Comparison of ENCODE assay signal across 9 cellular contexts in genomic region chr13:80084086-80084676, GRCh38.
DNase-seq lines count a peak whose midpoint lies in the region; FAIRE-seq and TF ChIP-seq lines count a peak whose summit lies in the region.
"Had no signal": no experiment of that assay in that cellular context is flagged by ENCODE, and none has a peak within 500 bp of the region (broad histone marks: within the 10 kb centered on the region; RNA-seq: fewer than 3 reads in every experiment).

No MANE protein-coding gene starts in this region.

- TF ChIP-seq POLR2A in testis (IDR thresholded peaks at IDR 0.05) = no peak

- H3K9me3 ChIP-seq in small intestine (ENCODE audit: control insufficient read depth, low read depth) (no peaks in the 10 kb centered on the region), testis (no peaks in the 10 kb centered on the region)

- FAIRE-seq in RCC 7860 (lab: Jason Lieb, UNC) (peak; percentile 79), small intestine (lab: Jason Lieb, UNC) (peak; percentile 33)

- H3K27ac ChIP-seq in small intestine (ENCODE audit: low read depth in 1 of 2, low read length in 1 of 2) = no peak overlapping the region
- peak overlapping the region in 1 of 2 donors; percentile 1 for H3K27ac ChIP-seq in testis

- H3K4me1 ChIP-seq in small intestine (ENCODE audit: control insufficient read depth in 2 of 2, insufficient read depth in 1 of 2, low read depth in 1 of 2, low read length in 1 of 2) (peaks cover 0 to 3% of the 10 kb centered on the region in 2 donors), testis (no peaks in the 10 kb centered on the region)

- DNase-seq in HFF-Myc (ENCODE audit: extremely low read depth, low read depth) (peak; percentile 50), RCC 7860 (ENCODE audit: low spot score) (peak; percentile 36), foreskin fibroblast (peak; percentile 79 to 88), small intestine (peak; percentile 31), UCSD-AML1 (lab: John Stamatoyannopoulos, UW; ENCODE audit: unreplicated experiment) (no peak), testis (no peak)
- no peak for DNase-seq in stimulated activated CD4-positive, alpha-beta T cell treated with anti-CD3 and anti-CD28 coated beads, Interleukin-4, amount 100 ng/mL, for 1 hour
- DNase-seq in stimulated activated CD4-positive, alpha-beta T cell treated with anti-CD3 and anti-CD28 coated beads, Interleukin-2, amount 100 ng/mL, for 48 hours = no peak
- DNase-seq: effector memory CD8-positive, alpha-beta T cell had no signal

- WGBS in small intestine, 3 donors = 32 to 41% (median 39%) methylated on average over 2 of the region's 2 CpGs
- WGBS in testis, 2 donors = 25 to 38% methylated on average over 2 of the region's 2 CpGs

- no peaks in the 10 kb centered on the region for H3K36me3 ChIP-seq in small intestine (ENCODE audit: control insufficient read depth in 2 of 2, insufficient read depth in 2 of 2, low read length in 2 of 2)
- no peaks in the 10 kb centered on the region for H3K36me3 ChIP-seq in testis (ENCODE audit: low read depth, missing control alignments)

- intact Hi-C loops in testis (cut with DNase I; ENCODE audit: low total_unique reads) = no loop called here

- H3K27me3 ChIP-seq in small intestine (ENCODE audit: control insufficient read depth in 2 of 2, insufficient read depth in 2 of 2, low read length in 2 of 2) = no peaks in the 10 kb centered on the region
- H3K27me3 ChIP-seq in testis = no peaks in the 10 kb centered on the region

- no peak for TF ChIP-seq CTCF in HFF-Myc (IDR thresholded peaks at IDR 0.05; ENCODE audit: low read depth, low read length, missing control alignments)
- no peak for TF ChIP-seq CTCF in foreskin fibroblast (IDR thresholded peaks at IDR 0.05; ENCODE audit: low read depth, low read length)
- TF ChIP-seq CTCF in testis (IDR thresholded peaks at IDR 0.05) = no peak

- H3K4me3 ChIP-seq in HFF-Myc (replicated peaks; ENCODE audit: low read depth, low read length) = no peak overlapping the region
- peak overlapping the region; percentile 24 to 42 for H3K4me3 ChIP-seq in foreskin fibroblast (ENCODE audit: low read depth in 1 of 2, low read length in 2 of 2)
- H3K4me3 ChIP-seq in small intestine (ENCODE audit: low read depth in 1 of 2, low read length in 2 of 2) = no peak overlapping the region
- H3K4me3 ChIP-seq in testis = no peak overlapping the region

Comparison
In these comparisons a context has a peak if more than half of its experiments do, and no peak if none do; other contexts are left out.
1. DNase-seq: peak in HFF-Myc (single experiment), RCC 7860 (single experiment), foreskin fibroblast (2 of 2) and small intestine (single experiment); none in UCSD-AML1 (single experiment), testis (single experiment), stimulated activated CD4-positive, alpha-beta T cell treated with anti-CD3 and anti-CD28 coated beads, Interleukin-4, amount 100 ng/mL, for 1 hour (single experiment) and stimulated activated CD4-positive, alpha-beta T cell treated with anti-CD3 and anti-CD28 coated beads, Interleukin-2, amount 100 ng/mL, for 48 hours (0 of 2).
2. H3K4me3 ChIP-seq: peak in foreskin fibroblast (2 of 2); none in HFF-Myc (single experiment), small intestine (0 of 2) and testis (0 of 2).